ENCODE assay signal across 8 cellular contexts in the genomic region with DNA sequence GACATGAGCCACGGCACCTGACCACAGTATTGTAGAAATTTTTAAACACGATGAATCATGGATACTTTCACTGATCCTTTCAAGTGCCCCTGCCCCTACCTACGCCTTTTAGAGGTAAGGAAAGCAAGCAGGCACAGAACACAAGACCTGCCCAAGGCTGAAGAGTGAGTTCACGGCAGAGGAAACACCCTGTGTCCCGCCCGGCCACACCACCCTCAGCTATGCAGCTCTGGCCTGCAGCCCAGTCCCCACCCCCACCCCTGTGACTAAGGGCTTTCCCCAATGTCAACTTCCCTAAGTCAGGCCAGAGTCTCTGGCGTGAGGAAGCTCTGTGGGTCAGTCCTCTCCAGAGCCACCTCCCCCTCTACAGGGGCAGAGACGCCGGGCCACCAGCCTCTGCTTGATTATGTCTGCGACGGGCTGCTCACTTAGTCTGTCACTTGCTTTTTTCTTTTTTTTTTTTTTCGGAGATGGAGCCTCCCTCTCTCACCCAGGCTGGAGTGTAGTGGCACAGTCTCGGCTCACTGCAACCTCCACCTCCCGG. TPM values are rescaled to one million over a fixed set of nuclear protein-coding genes. Genes with fewer than 3 reads are reported as not detected.
DNase-seq lines count a peak whose midpoint lies in the region; ATAC-seq and TF ChIP-seq lines count a peak whose summit lies in the region.

No MANE protein-coding gene starts in this region.

- TF ChIP-seq POLR2A in vagina (IDR thresholded peaks at IDR 0.05), result no peak

- no peak for ATAC-seq in GM21423 (IDR thresholded peaks at IDR 0.05; ENCODE audit: unreplicated experiment)

- H3K4me1 ChIP-seq in vagina, result peaks cover 42% of the 10 kb centered on the region

- no peak for TF ChIP-seq CTCF in vagina (IDR thresholded peaks at IDR 0.05)

- intact Hi-C loops in vagina (cut with DNase I), result no loop called here

- peaks cover 0 to 13% of the 10 kb centered on the region in 2 donors for H3K36me3 ChIP-seq in vagina

- H3K9me3 ChIP-seq in vagina, result no peaks in the 10 kb centered on the region

- DNase-seq in SHP77 (lab: John Stamatoyannopoulos, UW) (peak; percentile 58 to 83), SHP77 treated with DMSO at 0.1 percent for 48 hours (lab: John Stamatoyannopoulos, UW) (no peak), astrocyte of the hippocampus (ENCODE audit: low read depth, low spot score) (peak; percentile 92), kidney tubule cell (ENCODE audit: low spot score) (peak; percentile 99), vagina (ENCODE audit: extremely low spot score in 2 of 2) (no peak), NCI-H446 (lab: John Stamatoyannopoulos, UW) (no peak)
- DNase-seq in activated CD8-positive, alpha-beta memory T cell treated with anti-CD3 and anti-CD28 coated beads for 24 hours, result no peak

- peak overlapping the region; percentile 23 for H3K27ac ChIP-seq in vagina

- no peaks in the 10 kb centered on the region for H3K27me3 ChIP-seq in vagina

- H3K4me3 ChIP-seq in vagina, result no peak overlapping the region

RNA-seq across cellular contexts. Expression of gene SLC16A5, which starts 8.4 kb away (rescaled TPM):
- 26.8 TPM for total RNA-seq in vagina

RNA-seq across cellular contexts. Expression of gene ARMC7, which starts 13.6 kb away (rescaled TPM):
- total RNA-seq in vagina, result 12.8 TPM

RNA-seq across cellular contexts. Expression of gene NT5C, which starts 35.4 kb away (rescaled TPM):
- 98.5 TPM for total RNA-seq in vagina

RNA-seq across cellular contexts. Expression of gene KCTD2, which starts 49.1 kb away (rescaled TPM):
- 17.2 TPM for total RNA-seq in vagina

RNA-seq across cellular contexts. Expression of gene ATP5PD, which starts 49.4 kb away (rescaled TPM):
- 149 TPM for total RNA-seq in vagina

Comparison
In these comparisons a context has a peak if more than half of its experiments do, and no peak if none do; other contexts are left out.
1. DNase-seq: peak in SHP77 (2 of 2), astrocyte of the hippocampus (single experiment) and kidney tubule cell (single experiment); none in SHP77 treated with DMSO at 0.1 percent for 48 hours (single experiment), vagina (0 of 2), activated CD8-positive, alpha-beta memory T cell treated with anti-CD3 and anti-CD28 coated beads for 24 hours (single experiment) and NCI-H446 (0 of 2).